In the genomic region with DNA sequence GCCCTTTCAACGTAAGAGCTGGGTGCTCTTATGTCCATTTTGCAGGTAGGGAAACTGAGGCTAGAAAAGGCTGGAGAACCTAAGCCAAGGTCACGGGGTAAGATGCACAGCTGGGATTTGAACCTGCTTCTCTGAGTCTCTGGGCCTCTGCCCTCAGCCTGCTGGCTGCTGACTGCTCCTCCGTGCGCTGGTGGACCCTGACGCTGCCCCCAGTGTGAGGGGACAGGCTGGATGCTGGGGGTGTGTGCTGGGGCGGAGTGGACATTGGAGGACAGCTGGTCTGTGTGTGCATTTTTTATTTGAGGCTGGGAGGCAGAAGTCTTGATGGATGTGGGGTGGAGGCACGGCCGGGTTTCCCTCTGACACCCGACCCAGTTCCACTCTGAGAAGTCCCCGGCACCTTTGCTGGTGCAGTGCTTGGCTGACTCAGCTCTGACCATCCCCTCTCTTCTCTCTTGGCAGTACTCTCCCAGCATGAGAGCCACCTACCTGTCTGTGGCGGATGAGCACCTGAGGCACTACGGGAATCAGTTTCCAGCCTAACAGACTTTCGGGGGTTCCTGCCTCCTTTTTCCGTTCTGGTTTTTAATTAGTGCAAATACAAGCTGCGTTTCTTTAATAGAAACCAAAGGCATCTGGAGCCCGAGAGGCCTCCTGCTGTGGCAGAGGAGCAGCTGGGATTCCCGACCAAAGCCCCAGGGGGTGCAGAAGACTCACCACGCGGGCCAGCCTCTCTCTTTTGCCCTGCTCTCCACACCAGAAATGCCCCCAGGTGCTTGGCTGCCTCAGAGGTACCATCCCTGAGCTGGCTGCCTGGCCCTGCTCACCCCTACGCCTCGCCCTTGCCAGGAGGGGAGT, we compare ENCODE assay signal across 24 cellular contexts. TPM values are rescaled to one million over a fixed set of nuclear protein-coding genes. Genes with fewer than 3 reads are reported as not detected.
A peak's percentile ranks its signal among the peaks of the same experiment; 100 is the strongest.
DNase-seq lines count a peak whose midpoint lies in the region; ATAC-seq and TF ChIP-seq lines count a peak whose summit lies in the region.
"Had no signal": no experiment of that assay in that cellular context is flagged by ENCODE, and none has a peak within 500 bp of the region (broad histone marks: within the 10 kb centered on the region; RNA-seq: fewer than 3 reads in every experiment).

No MANE protein-coding gene starts in this region.

- no peaks in the 10 kb centered on the region for H3K36me3 ChIP-seq in endodermal cell (ENCODE audit: control insufficient read depth, insufficient read depth, low read length)
- H3K36me3 ChIP-seq: brain microvascular endothelial cell, esophagus squamous epithelium, SJSA1 had no signal

- H3K27ac Mint-ChIP-seq in endodermal cell, result peak overlapping the region; percentile 61
- H3K27ac Mint-ChIP-seq in immature natural killer cell, result no peak overlapping the region
- H3K27ac Mint-ChIP-seq: activated CD4-positive, alpha-beta T cell treated with anti-CD3 and anti-CD28 coated beads for 36 hours; activated naive CD4-positive, alpha-beta T cell treated with anti-CD3 and anti-CD28 coated beads, Interleukin-2, amount 10 ng/mL, durations not matched to agents 7 days and 5 days had no signal

- ATAC-seq in stimulated activated naive CD8-positive, alpha-beta T cell treated with anti-CD3 and anti-CD28 coated beads, Interleukin-15, Interleukin-2, amounts not matched to agents 100 U/mL and 50 U/mL, for 24 hours, result no peak
- no peak for ATAC-seq in GM19351 (IDR thresholded peaks at IDR 0.05; ENCODE audit: unreplicated experiment)
- ATAC-seq: activated CD4-positive, alpha-beta T cell treated with anti-CD3 and anti-CD28 coated beads for 36 hours had no signal

- peaks cover 13% of the 10 kb centered on the region for H3K4me1 ChIP-seq in endodermal cell (ENCODE audit: control insufficient read depth, insufficient read depth, low read length)
- H3K4me1 ChIP-seq: esophagus squamous epithelium, heart right ventricle, left ventricle myocardium inferior, parathyroid adenoma, SJSA1, tibial nerve had no signal

- WGBS in endodermal cell (ENCODE audit: insufficient coverage in 1 of 2, insufficient read length in 1 of 2), 2 experiments, result 48 to 56% methylated on average over 10 to 21 of the region's 21 CpGs

- H3K9ac ChIP-seq in endodermal cell (ENCODE audit: extremely low read depth, low read length, poor library complexity, severe bottlenecking), result no peak overlapping the region
- H3K9ac ChIP-seq: parathyroid adenoma had no signal

- peak; percentile 60 for TF ChIP-seq CTCF in endodermal cell (conservative IDR thresholded peaks at IDR 0.05)

- H3K4me3 Mint-ChIP-seq in endodermal cell (peak overlapping the region; percentile 32), immature natural killer cell (no peak overlapping the region)
- H3K4me3 Mint-ChIP-seq: activated CD4-positive, alpha-beta T cell treated with anti-CD3 and anti-CD28 coated beads for 36 hours; activated naive CD4-positive, alpha-beta T cell treated with anti-CD3 and anti-CD28 coated beads, Interleukin-2, amount 10 ng/mL, durations not matched to agents 7 days and 5 days had no signal

- peaks cover 18% of the 10 kb centered on the region for H3K4me1 Mint-ChIP-seq in endodermal cell
- H3K4me1 Mint-ChIP-seq in immature natural killer cell, result no peaks in the 10 kb centered on the region
- H3K4me1 Mint-ChIP-seq: activated CD4-positive, alpha-beta T cell treated with anti-CD3 and anti-CD28 coated beads for 36 hours; activated naive CD4-positive, alpha-beta T cell treated with anti-CD3 and anti-CD28 coated beads, Interleukin-2, amount 10 ng/mL, durations not matched to agents 7 days and 5 days had no signal

- peaks cover 5% of the 10 kb centered on the region for H3K27me3 Mint-ChIP-seq in endodermal cell (ENCODE audit: insufficient read depth)
- peaks cover 0 to 2% (median 1%) of the 10 kb centered on the region in 3 donors for H3K27me3 Mint-ChIP-seq in immature natural killer cell (ENCODE audit: low read depth in 3 of 3)
- H3K27me3 Mint-ChIP-seq: activated CD4-positive, alpha-beta T cell treated with anti-CD3 and anti-CD28 coated beads for 36 hours had no signal

- H3K27ac ChIP-seq in endodermal cell (ENCODE audit: low read depth, low read length) (no peak overlapping the region), substantia nigra (ENCODE audit: low read depth, low read length, poor library complexity, severe bottlenecking) (peak overlapping the region; percentile 30)
- H3K27ac ChIP-seq: brain microvascular endothelial cell, esophagus squamous epithelium, heart right ventricle, HL-60, left ventricle myocardium inferior, parathyroid adenoma, SJSA1, tibial nerve had no signal

- no peaks in the 10 kb centered on the region for H3K36me3 Mint-ChIP-seq in endodermal cell (ENCODE audit: low read depth)
- H3K36me3 Mint-ChIP-seq in immature natural killer cell, result no peaks in the 10 kb centered on the region
- H3K36me3 Mint-ChIP-seq: activated naive CD4-positive, alpha-beta T cell treated with anti-CD3 and anti-CD28 coated beads, Interleukin-2, amount 10 ng/mL, durations not matched to agents 7 days and 5 days had no signal

- H3K27me3 ChIP-seq in endodermal cell (ENCODE audit: control insufficient read depth, insufficient read depth, low read length, poor library complexity, severe bottlenecking), result no peaks in the 10 kb centered on the region
- H3K27me3 ChIP-seq: brain microvascular endothelial cell, dorsolateral prefrontal cortex, esophagus squamous epithelium, heart right ventricle, tibial nerve had no signal

- no peaks in the 10 kb centered on the region for H3K9me3 ChIP-seq in endodermal cell (ENCODE audit: control insufficient read depth, low read length)
- H3K9me3 ChIP-seq: esophagus squamous epithelium, heart right ventricle, left ventricle myocardium inferior, SJSA1, tibial nerve had no signal

- peak; percentile 39 for DNase-seq in NCI-H510A treated with DMSO at 0.1 percent for 48 hours (lab: John Stamatoyannopoulos, UW)
- DNase-seq in NCI-H510A (lab: John Stamatoyannopoulos, UW), result no peak
- peak; percentile 94 for DNase-seq in NCI-H2171 treated with DMSO at 0.1 percent for 48 hours (lab: John Stamatoyannopoulos, UW)
- DNase-seq in endodermal cell, result peak; percentile 84
- DNase-seq in substantia nigra (lab: John Stamatoyannopoulos, UW), result no peak
- DNase-seq in stimulated activated naive CD8-positive, alpha-beta T cell treated with anti-CD3 and anti-CD28 coated beads, Interleukin-15, Interleukin-2, amounts not matched to agents 100 U/mL and 50 U/mL, for 24 hours, result no peak
- DNase-seq in immature natural killer cell, result no peak
- DNase-seq: activated CD4-positive, alpha-beta T cell treated with anti-CD3 and anti-CD28 coated beads for 36 hours; activated naive CD4-positive, alpha-beta T cell treated with anti-CD3 and anti-CD28 coated beads, Interleukin-2, amount 10 ng/mL, durations not matched to agents 7 days and 5 days; brain microvascular endothelial cell; dorsolateral prefrontal cortex; esophagus squamous epithelium; GDM1; heart right ventricle; Kasumi-1; left ventricle myocardium inferior; NCI-H187 treated with DMSO at 0.1 percent for 48 hours; T1000 had no signal

- H3K9me3 Mint-ChIP-seq in endodermal cell (no peaks in the 10 kb centered on the region), immature natural killer cell (no peaks in the 10 kb centered on the region)
- H3K9me3 Mint-ChIP-seq: activated naive CD4-positive, alpha-beta T cell treated with anti-CD3 and anti-CD28 coated beads, Interleukin-2, amount 10 ng/mL, durations not matched to agents 7 days and 5 days had no signal

- no peak overlapping the region for H3K4me3 ChIP-seq in endodermal cell (ENCODE audit: low read length)
- H3K4me3 ChIP-seq: dorsolateral prefrontal cortex, esophagus squamous epithelium, heart right ventricle, left ventricle myocardium inferior, SJSA1, tibial nerve had no signal

RNA-seq across cellular contexts. Expression of a gene that starts 14.1 kb away (rescaled TPM):
- total RNA-seq in endodermal cell, result not detected
- polyA plus RNA-seq in endodermal cell (2013, experiment 1 of 2), result 0.89 TPM
- 0.50 TPM for polyA plus RNA-seq in endodermal cell (2013, experiment 2 of 2)
- polyA plus RNA-seq in immature natural killer cell, result under 1 TPM in 1 of 3 donors, not detected in 2; 0.74 TPM
- total RNA-seq: left ventricle myocardium inferior, SJSA1, skeletal muscle tissue had no signal
- polyA plus RNA-seq: heart right ventricle had no signal

RNA-seq across cellular contexts. Expression of a gene that starts 46.5 kb away (rescaled TPM):
- total RNA-seq in endodermal cell, result 1 to 10 TPM; 1.2 to 1.6 TPM
- polyA plus RNA-seq in endodermal cell (2013, experiment 1 of 2), result 20.3 TPM
- 18.3 TPM for polyA plus RNA-seq in endodermal cell (2013, experiment 2 of 2)
- polyA plus RNA-seq in immature natural killer cell, result 1 to 10 TPM in 2 of 3 donors, under 1 TPM in 1; 0.15 to 2.0 (median 1.1) TPM

RNA-seq across cellular contexts. Expression of a gene that starts 56.4 kb away (rescaled TPM):
- 1,000 to 10,000 TPM; 1,155 to 1,199 TPM for total RNA-seq in endodermal cell
- 1,898 TPM for polyA plus RNA-seq in endodermal cell (2013, experiment 1 of 2)
- 1,809 TPM for polyA plus RNA-seq in endodermal cell (2013, experiment 2 of 2)
- 1,000 to 10,000 TPM in 1 of 3 donors, 100 to 1,000 TPM in 2; 638 to 1,583 (median 956) TPM for polyA plus RNA-seq in immature natural killer cell

Comparison
In these comparisons a context has a peak if more than half of its experiments do, and no peak if none do; other contexts are left out.
1. DNase-seq: peak in NCI-H510A treated with DMSO at 0.1 percent for 48 hours (single experiment), NCI-H2171 treated with DMSO at 0.1 percent for 48 hours (single experiment) and endodermal cell (single experiment); none in NCI-H510A (single experiment), substantia nigra (0 of 49), stimulated activated naive CD8-positive, alpha-beta T cell treated with anti-CD3 and anti-CD28 coated beads, Interleukin-15, Interleukin-2, amounts not matched to agents 100 U/mL and 50 U/mL, for 24 hours (single experiment) and immature natural killer cell (0 of 3).